In the genomic region with DNA sequence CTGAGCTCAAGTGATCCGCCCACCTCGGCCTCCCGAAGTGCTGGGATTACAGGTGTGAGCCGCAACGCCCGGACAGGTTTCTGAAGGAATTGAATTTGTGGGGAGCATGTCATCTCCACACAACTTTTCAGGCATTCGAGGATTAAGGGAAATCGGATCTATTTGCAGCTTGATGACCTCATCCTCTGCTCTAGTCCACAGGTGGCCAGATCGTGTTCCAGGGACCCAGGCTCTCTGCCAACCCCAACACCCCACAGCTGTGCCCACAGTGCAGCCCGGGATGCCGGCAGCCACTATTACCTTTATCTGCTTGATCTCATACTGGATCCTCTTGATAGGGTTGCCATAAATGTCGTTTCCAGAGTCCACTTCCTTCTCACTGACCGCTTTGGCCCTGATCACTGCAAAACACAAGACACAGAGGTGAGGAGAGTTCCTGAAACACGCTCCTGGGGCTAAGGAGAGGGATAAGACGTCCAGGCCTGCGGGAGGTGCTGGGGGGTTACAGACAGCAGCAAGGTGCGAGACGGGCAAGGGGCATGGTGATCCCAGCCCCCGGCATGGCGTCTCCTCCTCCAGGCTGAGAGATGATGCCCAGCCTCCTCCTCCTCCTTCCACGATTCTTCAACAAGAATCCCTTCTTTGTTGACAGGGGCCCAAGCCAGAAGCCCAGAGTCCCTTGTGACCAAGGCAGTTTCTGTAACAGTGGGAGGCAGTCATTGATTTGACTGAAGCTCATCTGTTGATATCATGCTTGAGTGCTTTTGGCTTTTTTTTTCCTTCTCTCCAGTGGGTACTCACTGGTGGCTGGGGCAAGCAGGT, we compare ENCODE assay signal across 8 cellular contexts. TPM values are rescaled to one million over a fixed set of nuclear protein-coding genes. Genes with fewer than 3 reads are reported as not detected.
DNase-seq lines count a peak whose midpoint lies in the region; ATAC-seq and TF ChIP-seq lines count a peak whose summit lies in the region.

No MANE protein-coding gene starts in this region.

- no peak overlapping the region for H3K4me3 ChIP-seq in ascending aorta
- no peak overlapping the region for H3K4me3 ChIP-seq in testis

- intact Hi-C loops in ascending aorta (cut with DNase I) (no loop called here), testis (cut with DNase I; ENCODE audit: low total_unique reads) (no loop called here)

- ATAC-seq in GM21717 (IDR thresholded peaks at IDR 0.05; ENCODE audit: unreplicated experiment) (no peak), GM18511 (IDR thresholded peaks at IDR 0.05; ENCODE audit: unreplicated experiment) (no peak)

- H3K9me3 ChIP-seq in ascending aorta, result no peaks in the 10 kb centered on the region
- no peaks in the 10 kb centered on the region for H3K9me3 ChIP-seq in testis

- peak overlapping the region; percentile 53 to 80 for H3K27ac ChIP-seq in ascending aorta
- H3K27ac ChIP-seq in testis, result peak overlapping the region; percentile 76 to 80

- H3K36me3 ChIP-seq in ascending aorta, result peaks cover 29 to 50% of the 10 kb centered on the region in 2 donors
- no peaks in the 10 kb centered on the region for H3K36me3 ChIP-seq in testis (ENCODE audit: low read depth, missing control alignments)

- H3K4me1 ChIP-seq in ascending aorta (peaks cover 9 to 27% of the 10 kb centered on the region in 2 donors), testis (peaks cover 32% of the 10 kb centered on the region)

- no peaks in the 10 kb centered on the region for H3K27me3 ChIP-seq in ascending aorta
- no peaks in the 10 kb centered on the region for H3K27me3 ChIP-seq in testis

- DNase-seq in LoVo (ENCODE audit: low spot score) (peak; percentile 33), ascending aorta (ENCODE audit: low spot score in 2 of 2) (no peak), hypothalamus (lab: John Stamatoyannopoulos, UW) (peak in 29 of 51 donors; percentile 27 to 76 (median 58)), testis (peak; percentile 85), HPDE6-E6E7 (ENCODE audit: extremely low spot score) (no peak), dedifferentiated amniotic fluid mesenchymal stem cell (ENCODE audit: extremely low spot score) (no peak)

- WGBS in testis, 2 donors, result 58 to 72% methylated on average over 16 to 21 of the region's 21 CpGs

- no peak for TF ChIP-seq POLR2A in testis (IDR thresholded peaks at IDR 0.05)

- no peak for TF ChIP-seq CTCF in ascending aorta (IDR thresholded peaks at IDR 0.05)
- no peak for TF ChIP-seq CTCF in testis (IDR thresholded peaks at IDR 0.05)

RNA-seq across cellular contexts. Expression of a gene that starts 29.3 kb away (rescaled TPM):
- total RNA-seq in ascending aorta (10.7 TPM), testis (10 to 100 TPM; 32.3 to 77.1 TPM)
- polyA plus RNA-seq in testis (ENCODE audit: insufficient read depth, low read depth, low replicate concordance), result 100 TPM

RNA-seq across cellular contexts. Expression of a gene that starts 33.1 kb away (rescaled TPM):
- total RNA-seq in ascending aorta (111 TPM), testis (10 to 100 TPM; 77.5 to 79.8 TPM)
- polyA plus RNA-seq in testis (ENCODE audit: insufficient read depth, low read depth, low replicate concordance), result 32.8 TPM

RNA-seq across cellular contexts. Expression of a gene that starts 51.5 kb away (rescaled TPM):
- total RNA-seq in ascending aorta (278 TPM), testis (100 to 1,000 TPM; 262 to 482 TPM)
- polyA plus RNA-seq in testis (ENCODE audit: insufficient read depth, low read depth, low replicate concordance), result 465 TPM

Comparison
In these comparisons a context has a peak if more than half of its experiments do, and no peak if none do; other contexts are left out.
1. DNase-seq: peak in LoVo (single experiment), hypothalamus (29 of 51) and testis (single experiment); none in ascending aorta (0 of 2), HPDE6-E6E7 (single experiment) and dedifferentiated amniotic fluid mesenchymal stem cell (single experiment).